Comparison of ENCODE assay signal across 10 cellular contexts in genomic region chr15:31398677-31399260, GRCh38.
DNase-seq lines count a peak whose midpoint lies in the region; ATAC-seq and TF ChIP-seq lines count a peak whose summit lies in the region.
"Had no signal": no experiment of that assay in that cellular context is flagged by ENCODE, and none has a peak within 500 bp of the region (broad histone marks: within the 10 kb centered on the region; RNA-seq: fewer than 3 reads in every experiment).

No MANE protein-coding gene starts in this region.

- no CpG with 5 or more reads among the region's 9 CpGs for WGBS in neuronal stem cell (ENCODE audit: extremely low coverage in 2 of 2, insufficient read length in 2 of 2, insufficient replicate concordance in 1 of 2), 2 donors

- no peak overlapping the region for H2BK120ac ChIP-seq in neuronal stem cell (ENCODE audit: low read depth, low read length)

- CTCF ChIA-PET in MCF 10A (lab: Yijun Ruan, JAX) (interaction anchor here (0.6 to 4.9 kb wide), 10 partner anchors 17 to 202 kb away, joined by 3 to 37 read pairs (median 3); no protein-coding TSS in a partner anchor), OCI-LY7 (lab: Charles Lee; ENCODE audit: unreplicated experiment) (interaction anchor here (1.0 kb wide), 1 partner anchor 37 kb away, joined by 3 read pairs; no protein-coding TSS in a partner anchor)

- H3K27ac Mint-ChIP-seq in HFFc6 (peak overlapping the region; percentile 53; the same call in 1 of the 2 replicates), MCF 10A (ENCODE audit: low read depth, unreplicated experiment) (no peak overlapping the region)
- H3K27ac Mint-ChIP-seq: naive B cell had no signal

- H3K27me3 ChIP-seq in neuronal stem cell (ENCODE audit: control insufficient read depth in 3 of 3, insufficient read depth in 3 of 3, low read depth in 1 of 3, low read length in 3 of 3), result peaks cover 1 to 32% (median 3%) of the 10 kb centered on the region in 3 experiments

- H3K27me3 Mint-ChIP-seq in HFFc6 (ENCODE audit: insufficient read depth) (no peaks in the 10 kb centered on the region), MCF 10A (ENCODE audit: insufficient read depth, unreplicated experiment) (no peaks in the 10 kb centered on the region)

- H3K9me2 ChIP-seq in OCI-LY7 (ENCODE audit: insufficient read depth, low read length), result no peaks in the 10 kb centered on the region

- no peak overlapping the region for H2BK12ac ChIP-seq in neuronal stem cell (ENCODE audit: low read length)

- H3K14ac ChIP-seq in neuronal stem cell (ENCODE audit: low read length), result no peak overlapping the region

- H3K9me3 ChIP-seq in neuronal stem cell (replicated peaks in 1 of 2; ENCODE audit: control insufficient read depth in 2 of 2, insufficient read depth in 1 of 2, low read depth in 1 of 2, low read length in 2 of 2) (no peaks in the 10 kb centered on the region), OCI-LY7 (ENCODE audit: low read length) (no peaks in the 10 kb centered on the region)

- no peak overlapping the region for H3K9ac ChIP-seq in neuronal stem cell (ENCODE audit: low read depth, low read length, poor library complexity)

- H3K79me2 ChIP-seq in OCI-LY7 (ENCODE audit: insufficient read depth, low read depth, low read length), result no peaks in the 10 kb centered on the region

- peak overlapping the region; percentile 16 for H4K91ac ChIP-seq in neuronal stem cell (ENCODE audit: low read depth, low read length, poor library complexity)

- H2BK15ac ChIP-seq in neuronal stem cell (ENCODE audit: low read length), result peak overlapping the region; percentile 13

- H3K4me1 Mint-ChIP-seq in HFFc6 (ENCODE audit: low read depth) (peaks cover 55% of the 10 kb centered on the region), MCF 10A (ENCODE audit: insufficient read depth, unreplicated experiment) (peaks cover 44% of the 10 kb centered on the region)

- intact Hi-C loops in MCF 10A (cut with micrococcal nuclease), result no loop called here
- intact Hi-C loops in posterior vena cava (cut with DNase I), result no loop called here
- intact Hi-C loops in OCI-LY7 (cut with micrococcal nuclease; ENCODE audit: unreplicated experiment), result no loop called here

- H3K36me3 Mint-ChIP-seq in HFFc6 (ENCODE audit: low read depth) (peaks cover 7% of the 10 kb centered on the region; the same call in 1 of the 2 replicates), MCF 10A (ENCODE audit: insufficient read depth, unreplicated experiment) (no peaks in the 10 kb centered on the region)
- H3K36me3 Mint-ChIP-seq: naive B cell had no signal

- POLR2A ChIA-PET in MCF 10A (lab: Yijun Ruan, JAX), result interaction anchor here (0.6 to 5.7 kb wide), 10 partner anchors 9 to 90 kb away, joined by 3 to 34 read pairs (median 6); partner anchors contain the start of gene KLF13
- POLR2A ChIA-PET in OCI-LY7 (lab: Charles Lee), result interaction anchor here (1.2 to 1.6 kb wide), 3 partner anchors 9 to 37 kb away, joined by 4 to 6 read pairs (median 5); no protein-coding TSS in a partner anchor

- no peak overlapping the region for H2BK5ac ChIP-seq in neuronal stem cell (ENCODE audit: low read length)

- BruUV-seq in MCF 10A (replicated peaks; lab: Mats Ljungman, UMichigan) (no TSS peak), OCI-LY7 (replicated peaks; lab: Mats Ljungman, UMichigan) (no TSS peak)

- no peak overlapping the region for H3K23ac ChIP-seq in neuronal stem cell (ENCODE audit: low read depth, low read length, poor library complexity)

- DNase-seq in COR-L47 (lab: John Stamatoyannopoulos, UW) (peak; percentile 5), HFFc6 (no peak), MCF 10A (ENCODE audit: unreplicated experiment) (peak; percentile 61), neuronal stem cell (ENCODE audit: low spot score) (no peak), posterior vena cava (ENCODE audit: low spot score) (no peak), OCI-LY7 (ENCODE audit: low spot score) (no peak), dedifferentiated amniotic fluid mesenchymal stem cell (ENCODE audit: extremely low spot score) (no peak)
- DNase-seq: naive B cell, NCI-H187 treated with DMSO at 0.1 percent for 48 hours had no signal

- peak overlapping the region; percentile 73 for H3K18ac ChIP-seq in neuronal stem cell (ENCODE audit: low read length)

- H3K4me3 Mint-ChIP-seq in HFFc6, result no peak overlapping the region
- H3K4me3 Mint-ChIP-seq in MCF 10A (ENCODE audit: unreplicated experiment), result no peak overlapping the region
- H3K4me3 Mint-ChIP-seq: naive B cell had no signal

- H2AK5ac ChIP-seq in neuronal stem cell (ENCODE audit: low read depth, low read length), result peak overlapping the region; percentile 20

- H3K79me1 ChIP-seq in neuronal stem cell (ENCODE audit: low read depth, low read length), result no peaks in the 10 kb centered on the region

- ATAC-seq in HG03354 (IDR thresholded peaks at IDR 0.05; ENCODE audit: poor library complexity, severe bottlenecking, unreplicated experiment), result no peak

- H3K4me3 ChIP-seq in neuronal stem cell (ENCODE audit: low read length in 2 of 2) (no peak overlapping the region), OCI-LY7 (ENCODE audit: low read depth, low read length, poor library complexity, severe bottlenecking) (no peak overlapping the region)

- H2AFZ ChIP-seq in neuronal stem cell (ENCODE audit: low read length), result no peak overlapping the region
- no peak overlapping the region for H2AFZ ChIP-seq in OCI-LY7 (ENCODE audit: low read length)

- H3K4me2 ChIP-seq in neuronal stem cell (ENCODE audit: insufficient read depth, low read length, poor library complexity, severe bottlenecking) (no peak overlapping the region), OCI-LY7 (ENCODE audit: low read length) (no peak overlapping the region)

- H4K20me1 ChIP-seq in OCI-LY7 (ENCODE audit: insufficient read depth, low read length), result no peaks in the 10 kb centered on the region

- H4K8ac ChIP-seq in neuronal stem cell (ENCODE audit: low read depth, low read length), result no peak overlapping the region

- no peak for TF ChIP-seq CTCF in HFFc6 (IDR thresholded peaks at IDR 0.05)
- TF ChIP-seq CTCF in MCF 10A (IDR thresholded peaks at IDR 0.05; ENCODE audit: unreplicated experiment), result no peak
- no peak for TF ChIP-seq CTCF in OCI-LY7 (conservative IDR thresholded peaks at IDR 0.05; ENCODE audit: low read length)

- H3K4me1 ChIP-seq in neuronal stem cell (ENCODE audit: control insufficient read depth in 2 of 2, insufficient read depth in 1 of 2, low read depth in 1 of 2, low read length in 2 of 2), result peaks cover 0 to 12% of the 10 kb centered on the region in 2 donors
- peaks cover 18% of the 10 kb centered on the region for H3K4me1 ChIP-seq in OCI-LY7 (ENCODE audit: insufficient read depth, low read length, poor library complexity, severe bottlenecking)

- no peak overlapping the region for H3K4ac ChIP-seq in neuronal stem cell (ENCODE audit: low read length)

- H3K36me3 ChIP-seq in neuronal stem cell (replicated peaks in 1 of 2; ENCODE audit: control insufficient read depth in 2 of 2, insufficient read depth in 2 of 2, low read length in 2 of 2) (no peaks in the 10 kb centered on the region), OCI-LY7 (ENCODE audit: insufficient read depth, low read length) (no peaks in the 10 kb centered on the region)

- H3K9me3 Mint-ChIP-seq in HFFc6 (peaks cover 7% of the 10 kb centered on the region), MCF 10A (ENCODE audit: unreplicated experiment) (peaks cover 1% of the 10 kb centered on the region)
- H3K9me3 Mint-ChIP-seq: naive B cell had no signal

- H3K27ac ChIP-seq in neuronal stem cell (replicated peaks; ENCODE audit: low read length) (no peak overlapping the region), OCI-LY7 (ENCODE audit: low read depth, low read length, poor library complexity, severe bottlenecking) (no peak overlapping the region)

Comparison
In these comparisons a context has a peak if more than half of its experiments do, and no peak if none do; other contexts are left out.
1. DNase-seq: peak in COR-L47 (single experiment) and MCF 10A (single experiment); none in HFFc6 (single experiment), neuronal stem cell (single experiment), posterior vena cava (single experiment), OCI-LY7 (single experiment) and dedifferentiated amniotic fluid mesenchymal stem cell (single experiment).